In genomic region chr20:433300-433975, GRCh38 we compare ENCODE assay signal across 9 cellular contexts. TPM values are rescaled to one million over a fixed set of nuclear protein-coding genes. Genes with fewer than 3 reads are reported as not detected.
DNase-seq lines count a peak whose midpoint lies in the region; ATAC-seq and TF ChIP-seq lines count a peak whose summit lies in the region.
"Had no signal": no experiment of that assay in that cellular context is flagged by ENCODE, and none has a peak within 500 bp of the region (broad histone marks: within the 10 kb centered on the region; RNA-seq: fewer than 3 reads in every experiment).

No MANE protein-coding gene starts in this region.

- H3K23ac ChIP-seq in trophoblast cell (ENCODE audit: low read length): no peak overlapping the region

- H3K4ac ChIP-seq in trophoblast cell (ENCODE audit: low read depth, low read length): no peak overlapping the region

- H3K79me2 ChIP-seq in trophoblast cell (ENCODE audit: control insufficient read depth, insufficient read depth, low read length, poor library complexity): no peaks in the 10 kb centered on the region

- TF ChIP-seq CTCF in WTC11 (IDR thresholded peaks at IDR 0.05): no peak
- TF ChIP-seq CTCF in epithelial cell of esophagus (IDR thresholded peaks at IDR 0.05; ENCODE audit: insufficient read depth, low read depth, low read length, missing control alignments): no peak

- ATAC-seq in GM19023 (IDR thresholded peaks at IDR 0.05; ENCODE audit: unreplicated experiment): peak; percentile 80
- peak; percentile 78 for ATAC-seq in HG02981 (IDR thresholded peaks at IDR 0.05; ENCODE audit: unreplicated experiment)
- ATAC-seq in WTC11: no peak
- ATAC-seq: pancreas had no signal

- no peak overlapping the region for H3K14ac ChIP-seq in trophoblast cell (ENCODE audit: low read length)

- DNase-seq in WTC11 (ENCODE audit: low spot score) (no peak), epithelial cell of esophagus (ENCODE audit: low read depth) (peak; percentile 65), trophoblast cell (no peak), NCI-H2029 (lab: John Stamatoyannopoulos, UW) (no peak), SHP77 (lab: John Stamatoyannopoulos, UW) (no peak)
- DNase-seq in stimulated activated CD8-positive, alpha-beta memory T cell treated with anti-CD3 and anti-CD28 coated beads, Interleukin-15, amount 100 ng/mL, for 4 hours (ENCODE audit: low read depth in 2 of 2): peak; percentile 64 to 81

- H2AK5ac ChIP-seq in trophoblast cell (ENCODE audit: low read length): no peak overlapping the region

- peak overlapping the region; percentile 13; the same call in 1 of the 2 replicates for H3K4me3 Mint-ChIP-seq in WTC11

- peaks cover 49% of the 10 kb centered on the region for H3K27me3 Mint-ChIP-seq in WTC11 (ENCODE audit: low read depth)

- no peaks in the 10 kb centered on the region for H3K27me3 ChIP-seq in trophoblast cell (ENCODE audit: insufficient read depth, low read length)
- H3K27me3 ChIP-seq: pancreas had no signal

- H3K4me2 ChIP-seq in trophoblast cell (ENCODE audit: low read length): no peak overlapping the region

- no peak overlapping the region for H4K12ac ChIP-seq in trophoblast cell (ENCODE audit: low read depth, low read length)

- H3K36me3 ChIP-seq in trophoblast cell (ENCODE audit: control insufficient read depth in 1 of 2, insufficient read depth in 2 of 2, low read length in 2 of 2): peaks cover 54 to 73% of the 10 kb centered on the region in 2 experiments

- no peak overlapping the region for H4K91ac ChIP-seq in trophoblast cell (ENCODE audit: low read depth, low read length)

- H3K18ac ChIP-seq in trophoblast cell (ENCODE audit: low read length): no peak overlapping the region

- no peak overlapping the region for H2AFZ ChIP-seq in trophoblast cell (ENCODE audit: insufficient read depth, low read length, poor library complexity)

- H3K27ac ChIP-seq in trophoblast cell (ENCODE audit: low read depth, low read length): no peak overlapping the region
- H3K27ac ChIP-seq: pancreas had no signal

- no peak overlapping the region for H2BK12ac ChIP-seq in trophoblast cell (ENCODE audit: low read length)

- no peak overlapping the region for H2BK120ac ChIP-seq in trophoblast cell (ENCODE audit: insufficient read depth, low read length, poor library complexity)

- no peak overlapping the region for H4K8ac ChIP-seq in trophoblast cell (ENCODE audit: low read depth, low read length)

- WGBS in trophoblast cell (ENCODE audit: extremely low coverage, insufficient coverage, insufficient read length): no CpG with 5 or more reads among the region's 12 CpGs

- CTCF ChIA-PET in WTC11 (lab: Charles Lee): interaction anchor here (1.1 to 6.1 kb wide), 4 partner anchors 29 to 78 kb away, joined by 3 to 66 read pairs (median 13); partner anchors contain the start of genes TBC1D20 and TRIB3

- no peaks in the 10 kb centered on the region for H3K9me3 Mint-ChIP-seq in WTC11

- POLR2A ChIA-PET in WTC11 (lab: Charles Lee): interaction anchor here (0.7 kb wide), 2 partner anchors 71 to 318 kb away, joined by 3 read pairs; no protein-coding TSS in a partner anchor

- H3K4me1 ChIP-seq in trophoblast cell (ENCODE audit: control insufficient read depth in 1 of 2, insufficient read depth in 2 of 2, low read length in 2 of 2): no peaks in the 10 kb centered on the region
- H3K4me1 ChIP-seq: pancreas had no signal

- H2BK5ac ChIP-seq in trophoblast cell (ENCODE audit: low read depth, low read length, poor library complexity): no peak overlapping the region

- H3K36me3 Mint-ChIP-seq in WTC11: peaks cover 27% of the 10 kb centered on the region

- no peak overlapping the region for H3K9ac ChIP-seq in trophoblast cell (ENCODE audit: low read length)

- no peak overlapping the region; the same call in 1 of the 2 replicates for H3K27ac Mint-ChIP-seq in WTC11

- no peaks in the 10 kb centered on the region for H3K79me1 ChIP-seq in trophoblast cell (ENCODE audit: low read length)

- peaks cover 21% of the 10 kb centered on the region for H3K4me1 Mint-ChIP-seq in WTC11

- H3K9me3 ChIP-seq in trophoblast cell (ENCODE audit: insufficient read depth, low read depth, low read length): no peaks in the 10 kb centered on the region
- H3K9me3 ChIP-seq: pancreas had no signal

- H3K4me3 ChIP-seq in epithelial cell of esophagus (ENCODE audit: low read length) (no peak overlapping the region), trophoblast cell (ENCODE audit: low read depth, low read length) (no peak overlapping the region)
- H3K4me3 ChIP-seq: pancreas had no signal

TF ChIP-seq in WTC11, 78 proteins besides CTCF, POLR2A, EP300 and RAD21 (continues in another document):
- TF ChIP-seq MAX (CRISPR knock-in tag; IDR thresholded peaks at IDR 0.05): no peak
- no peak for TF ChIP-seq CREM (CRISPR knock-in tag; IDR thresholded peaks at IDR 0.05)
- no peak for TF ChIP-seq GRHL2 (CRISPR knock-in tag; IDR thresholded peaks at IDR 0.05; ENCODE audit: insufficient replicate concordance, severe bottlenecking)
- TF ChIP-seq ZNF671 (CRISPR knock-in tag; IDR thresholded peaks at IDR 0.05): no peak
- TF ChIP-seq, protein P1, sequence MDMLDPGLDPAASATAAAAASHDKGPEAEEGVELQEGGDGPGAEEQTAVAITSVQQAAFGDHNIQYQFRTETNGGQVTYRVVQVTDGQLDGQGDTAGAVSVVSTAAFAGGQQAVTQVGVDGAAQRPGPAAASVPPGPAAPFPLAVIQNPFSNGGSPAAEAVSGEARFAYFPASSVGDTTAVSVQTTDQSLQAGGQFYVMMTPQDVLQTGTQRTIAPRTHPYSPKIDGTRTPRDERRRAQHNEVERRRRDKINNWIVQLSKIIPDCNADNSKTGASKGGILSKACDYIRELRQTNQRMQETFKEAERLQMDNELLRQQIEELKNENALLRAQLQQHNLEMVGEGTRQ (CRISPR knock-in tag; IDR thresholded peaks at IDR 0.05): no peak
- TF ChIP-seq JAZF1 (CRISPR knock-in tag; IDR thresholded peaks at IDR 0.05): no peak
- TF ChIP-seq, protein P2, sequence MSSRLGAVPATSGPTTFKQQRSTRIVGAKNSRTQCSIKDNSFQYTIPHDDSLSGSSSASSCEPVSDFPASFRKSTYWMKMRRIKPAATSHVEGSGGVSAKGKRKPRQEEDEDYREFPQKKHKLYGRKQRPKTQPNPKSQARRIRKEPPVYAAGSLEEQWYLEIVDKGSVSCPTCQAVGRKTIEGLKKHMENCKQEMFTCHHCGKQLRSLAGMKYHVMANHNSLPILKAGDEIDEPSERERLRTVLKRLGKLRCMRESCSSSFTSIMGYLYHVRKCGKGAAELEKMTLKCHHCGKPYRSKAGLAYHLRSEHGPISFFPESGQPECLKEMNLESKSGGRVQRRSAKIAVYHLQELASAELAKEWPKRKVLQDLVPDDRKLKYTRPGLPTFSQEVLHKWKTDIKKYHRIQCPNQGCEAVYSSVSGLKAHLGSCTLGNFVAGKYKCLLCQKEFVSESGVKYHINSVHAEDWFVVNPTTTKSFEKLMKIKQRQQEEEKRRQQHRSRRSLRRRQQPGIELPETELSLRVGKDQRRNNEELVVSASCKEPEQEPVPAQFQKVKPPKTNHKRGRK (CRISPR knock-in tag; IDR thresholded peaks at IDR 0.05; ENCODE audit: borderline replicate concordance): no peak
- TF ChIP-seq TEAD1 (CRISPR knock-in tag; IDR thresholded peaks at IDR 0.05): no peak
- no peak for TF ChIP-seq ZNF121 (CRISPR knock-in tag; IDR thresholded peaks at IDR 0.05)
- TF ChIP-seq E2F4 (CRISPR knock-in tag; IDR thresholded peaks at IDR 0.05; ENCODE audit: borderline replicate concordance, low read depth): no peak
- no peak for TF ChIP-seq KAT7 (CRISPR knock-in tag; IDR thresholded peaks at IDR 0.05; ENCODE audit: borderline replicate concordance)
- no peak for TF ChIP-seq TCF7 (CRISPR knock-in tag; IDR thresholded peaks at IDR 0.05; ENCODE audit: low read depth)
- TF ChIP-seq, protein P3, sequence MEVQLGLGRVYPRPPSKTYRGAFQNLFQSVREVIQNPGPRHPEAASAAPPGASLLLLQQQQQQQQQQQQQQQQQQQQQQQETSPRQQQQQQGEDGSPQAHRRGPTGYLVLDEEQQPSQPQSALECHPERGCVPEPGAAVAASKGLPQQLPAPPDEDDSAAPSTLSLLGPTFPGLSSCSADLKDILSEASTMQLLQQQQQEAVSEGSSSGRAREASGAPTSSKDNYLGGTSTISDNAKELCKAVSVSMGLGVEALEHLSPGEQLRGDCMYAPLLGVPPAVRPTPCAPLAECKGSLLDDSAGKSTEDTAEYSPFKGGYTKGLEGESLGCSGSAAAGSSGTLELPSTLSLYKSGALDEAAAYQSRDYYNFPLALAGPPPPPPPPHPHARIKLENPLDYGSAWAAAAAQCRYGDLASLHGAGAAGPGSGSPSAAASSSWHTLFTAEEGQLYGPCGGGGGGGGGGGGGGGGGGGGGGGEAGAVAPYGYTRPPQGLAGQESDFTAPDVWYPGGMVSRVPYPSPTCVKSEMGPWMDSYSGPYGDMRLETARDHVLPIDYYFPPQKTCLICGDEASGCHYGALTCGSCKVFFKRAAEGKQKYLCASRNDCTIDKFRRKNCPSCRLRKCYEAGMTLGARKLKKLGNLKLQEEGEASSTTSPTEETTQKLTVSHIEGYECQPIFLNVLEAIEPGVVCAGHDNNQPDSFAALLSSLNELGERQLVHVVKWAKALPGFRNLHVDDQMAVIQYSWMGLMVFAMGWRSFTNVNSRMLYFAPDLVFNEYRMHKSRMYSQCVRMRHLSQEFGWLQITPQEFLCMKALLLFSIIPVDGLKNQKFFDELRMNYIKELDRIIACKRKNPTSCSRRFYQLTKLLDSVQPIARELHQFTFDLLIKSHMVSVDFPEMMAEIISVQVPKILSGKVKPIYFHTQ (CRISPR knock-in tag; IDR thresholded peaks at IDR 0.05): no peak

RNA-seq across cellular contexts. Expression of gene RBCK1, which starts 25.3 kb away (rescaled TPM):
- 65.0 to 75.2 TPM (median 69.5 TPM) in 3 replicates for total RNA-seq in WTC11 (2021)
- 48.6 and 50.5 TPM in 2 replicates for polyA plus RNA-seq in trophoblast cell (2013)

RNA-seq across cellular contexts. Expression of gene TBC1D20, which starts 28.9 kb away (rescaled TPM):
- 14.6 to 15.6 TPM (median 15.4 TPM) in 3 replicates for total RNA-seq in WTC11 (2021)
- polyA plus RNA-seq in trophoblast cell (2013): 41.1 and 43.4 TPM in 2 replicates

RNA-seq across cellular contexts. Expression of gene TRIB3, which starts 52.9 kb away (rescaled TPM):
- total RNA-seq in WTC11 (2021): 7.8 to 9.2 TPM (median 8.7 TPM) in 3 replicates
- polyA plus RNA-seq in trophoblast cell (2013): 30.6 and 32.9 TPM in 2 replicates

Comparison
In these comparisons a context has a peak if more than half of its experiments do, and no peak if none do; other contexts are left out.
1. DNase-seq: peak in epithelial cell of esophagus (single experiment) and stimulated activated CD8-positive, alpha-beta memory T cell treated with anti-CD3 and anti-CD28 coated beads, Interleukin-15, amount 100 ng/mL, for 4 hours (2 of 2); none in WTC11 (single experiment), trophoblast cell (0 of 2), NCI-H2029 (single experiment) and SHP77 (0 of 2).